8 cellular contexts compared by ENCODE assay signal in the genomic region with DNA sequence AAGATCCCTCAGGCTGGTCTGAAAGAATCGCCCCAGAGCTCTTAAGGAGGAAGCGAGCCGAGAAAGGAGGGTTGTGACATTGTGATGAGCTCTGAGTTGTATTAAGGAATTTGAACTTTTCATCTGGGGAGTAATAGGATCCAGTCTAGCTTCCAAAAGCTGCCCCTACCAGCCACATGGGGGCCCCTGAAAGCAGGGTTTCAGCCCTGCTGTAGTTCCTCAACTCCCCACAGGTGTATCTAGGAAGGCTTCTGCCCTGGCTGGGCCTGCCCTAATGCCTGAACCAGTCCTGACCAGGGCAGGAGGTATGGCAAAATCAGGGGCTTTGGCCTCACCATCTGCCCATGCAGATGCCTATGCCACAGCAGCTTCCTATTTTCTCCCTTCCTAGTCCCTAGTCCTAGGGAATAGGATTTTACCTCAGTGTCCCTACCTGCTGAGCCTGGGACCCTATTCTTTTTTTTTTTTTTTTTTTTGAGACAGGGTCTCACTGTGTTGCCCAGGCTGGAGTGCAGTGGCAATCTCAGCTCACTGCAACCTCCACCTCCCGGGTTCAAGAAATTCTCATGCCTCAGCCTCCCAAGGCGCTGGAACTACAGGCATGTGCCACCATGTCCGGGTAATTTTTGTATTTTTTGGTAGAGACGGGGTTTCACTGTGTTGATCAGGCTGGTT. TPM values are rescaled to one million over a fixed set of nuclear protein-coding genes. Genes with fewer than 3 reads are reported as not detected.
DNase-seq lines count a peak whose midpoint lies in the region; ATAC-seq and TF ChIP-seq lines count a peak whose summit lies in the region.

No MANE protein-coding gene starts in this region.

- no TSS peak for BruUV-seq in Panc1 (replicated peaks; lab: Mats Ljungman, UMichigan)

- H3K36me3 ChIP-seq in Panc1 (ENCODE audit: control insufficient read depth, insufficient read depth, low read length) (no peaks in the 10 kb centered on the region), stomach (peaks cover 7 to 43% (median 37%) of the 10 kb centered on the region in 4 donors)

- no peak for TF ChIP-seq POLR2A in stomach (IDR thresholded peaks at IDR 0.05)

- no peak for TF ChIP-seq EP300 in stomach (IDR thresholded peaks at IDR 0.05)

- H3K4me3 ChIP-seq in GM12865 (ENCODE audit: low read depth, low read length) (no peak overlapping the region), Panc1 (ENCODE audit: low read depth in 2 of 2, low read length in 2 of 2) (no peak overlapping the region), stomach (no peak overlapping the region)

- in situ Hi-C loops in Panc1 (cut with HindIII; ENCODE audit: low pct_unique_long_range_greater_than_20kb, low sequenced_read_pairs), result no loop called here

- H3K9me3 ChIP-seq in Panc1 (ENCODE audit: control insufficient read depth, insufficient read depth, low read depth, low read length), result no peaks in the 10 kb centered on the region
- H3K9me3 ChIP-seq in stomach, result no peaks in the 10 kb centered on the region

- no peaks in the 10 kb centered on the region for H3K27me3 ChIP-seq in Panc1 (ENCODE audit: control insufficient read depth, insufficient read depth, low read length)
- no peaks in the 10 kb centered on the region for H3K27me3 ChIP-seq in stomach

- CTCF ChIA-PET in Panc1 (lab: Charles Lee), result interaction anchor here (0.6 to 1.8 kb wide), 11 partner anchors 19 to 333 kb away, joined by 3 to 10 read pairs (median 4); no protein-coding TSS in a partner anchor

- TF ChIP-seq CTCF in GM12865 (IDR thresholded peaks at IDR 0.05; ENCODE audit: insufficient read depth, low read depth, low read length, missing control alignments) (peak; percentile 78), Panc1 (IDR thresholded peaks at IDR 0.05) (peak; percentile 90), stomach (IDR thresholded peaks at IDR 0.05) (peak in 5 of 7 experiments; percentile 41 to 70 (median 56))

- H3K4me1 ChIP-seq in Panc1 (ENCODE audit: control insufficient read depth, insufficient read depth, low read length) (peaks cover 8% of the 10 kb centered on the region; the same call in 1 of the 2 replicates), stomach (peaks cover 0 to 9% (median 2%) of the 10 kb centered on the region in 4 donors)

- peak overlapping the region; percentile 30; the same call in 1 of the 2 replicates for H3K27ac ChIP-seq in Panc1 (ENCODE audit: low read length)
- no peak overlapping the region for H3K27ac ChIP-seq in stomach

- peak; percentile 66 for ATAC-seq in HG03159 (IDR thresholded peaks at IDR 0.05; ENCODE audit: unreplicated experiment)
- ATAC-seq in Panc1, result peak; percentile 85

- WGBS in stomach, 5 donors, result 77 to 91% (median 84%) methylated on average over 6 to 7 of the region's 7 CpGs

- intact Hi-C loops in Panc1 (cut with micrococcal nuclease; ENCODE audit: unreplicated experiment) (loop anchor here (2.0 to 5.0 kb wide), 2 partner anchors 72 to 174 kb away; no protein-coding TSS in a partner anchor), stomach (cut with DNase I; ENCODE audit: low total_unique reads) (no loop called here)

- POLR2A ChIA-PET in Panc1 (lab: Charles Lee), result interaction anchor here (0.6 to 0.7 kb wide), 3 partner anchors 27 to 203 kb away, joined by 4 to 7 read pairs (median 5); a partner anchor contains a TSS

- peak; percentile 73 for DNase-seq in AG20443 (ENCODE audit: low spot score)
- peak; percentile 82 for DNase-seq in GM12865 (ENCODE audit: low read depth)
- DNase-seq in Panc1 (ENCODE audit: low read depth, low spot score), result peak; percentile 38
- DNase-seq in activated naive CD4-positive, alpha-beta T cell treated with anti-CD3 and anti-CD28 coated beads, Interleukin-2, amount 50 U/mL, for 16 hours, result peak; percentile 53
- DNase-seq in iris pigment epithelial cell (ENCODE audit: low read depth), result peak; percentile 68
- peak; percentile 54 for DNase-seq in stomach
- no peak for DNase-seq in pons (ENCODE audit: low spot score)

RNA-seq across cellular contexts. Expression of a gene that starts 5.0 kb away (rescaled TPM):
- total RNA-seq in Panc1 (2021; ENCODE audit: unreplicated experiment) (24.6 TPM), stomach (10 to 100 TPM; 14.6 to 90.4 (median 34.5) TPM)
- polyA plus RNA-seq in Panc1 (2012; ENCODE audit: insufficient read length), result 10.6 TPM
- 10 to 100 TPM in 2 of 3 donors, 1 to 10 TPM in 1; 8.4 to 24.7 (median 23.2) TPM for polyA plus RNA-seq in stomach

RNA-seq across cellular contexts. Expression of a gene that starts 14.0 kb away (rescaled TPM):
- total RNA-seq in Panc1 (2021; ENCODE audit: unreplicated experiment) (6.3 TPM), stomach (10 to 100 TPM in 4 of 5 donors, 1 to 10 TPM in 1; 1.2 to 24.8 (median 17.4) TPM)
- 6.0 TPM for polyA plus RNA-seq in Panc1 (2012; ENCODE audit: insufficient read length)
- 10 to 100 TPM in 2 of 3 donors, 1 to 10 TPM in 1; 7.4 to 13.4 (median 11.0) TPM for polyA plus RNA-seq in stomach
